ENCODE assay signal across 19 cellular contexts in genomic region chr4:40865696-40866095, GRCh38.
DNase-seq lines count a peak whose midpoint lies in the region; ATAC-seq and TF ChIP-seq lines count a peak whose summit lies in the region.
"Had no signal": no experiment of that assay in that cellular context is flagged by ENCODE, and none has a peak within 500 bp of the region (broad histone marks: within the 10 kb centered on the region; RNA-seq: fewer than 3 reads in every experiment).

No MANE protein-coding gene starts in this region.

- CTCF ChIA-PET in PC-3 (lab: Charles Lee), result no interaction called here

- H3K4me2 ChIP-seq in PC-3 (ENCODE audit: low read length), result no peak overlapping the region
- no peak overlapping the region for H3K4me2 ChIP-seq in osteoblast (ENCODE audit: insufficient read depth, low read length)
- H3K4me2 ChIP-seq: GM23338 had no signal

- H3K27ac ChIP-seq in PC-3 (ENCODE audit: low read length) (no peak overlapping the region), osteoblast (ENCODE audit: low read depth, low read length) (no peak overlapping the region)
- H3K27ac ChIP-seq: SJCRH30 had no signal

- H3K9me3 ChIP-seq in PC-3 (ENCODE audit: low read length) (no peaks in the 10 kb centered on the region), osteoblast (ENCODE audit: low read depth, low read length) (no peaks in the 10 kb centered on the region)
- H3K9me3 ChIP-seq: BE2C, SJCRH30 had no signal

- no peak overlapping the region for H3K9ac ChIP-seq in PC-3 (ENCODE audit: low read length)

- DNase-seq in EH (ENCODE audit: low read depth) (peak; percentile 30), PC-3 (peak; percentile 4), choroid plexus epithelial cell (ENCODE audit: low read depth) (peak; percentile 12), myocyte (ENCODE audit: low read depth) (peak; percentile 73), osteoblast (ENCODE audit: insufficient read length, low spot score, missing footprints) (no peak), mesenteric fat pad (ENCODE audit: low spot score) (no peak), NCI-H774 (lab: John Stamatoyannopoulos, UW) (no peak)
- DNase-seq: BE2C; CD4-positive, CD25-positive, alpha-beta regulatory T cell; COR-L47; HCEC 1CT; NCI-H1694 treated with DMSO at 0.1 percent for 48 hours; NCI-H2107; NCI-H524; SJCRH30 had no signal

- BruUV-seq in PC-3 (replicated peaks; lab: Mats Ljungman, UMichigan), result no TSS peak

- H3K27me3 ChIP-seq in PC-3 (ENCODE audit: low read length), result no peaks in the 10 kb centered on the region
- H3K27me3 ChIP-seq in osteoblast (ENCODE audit: insufficient read depth, low read length), result no peaks in the 10 kb centered on the region
- H3K27me3 ChIP-seq: BE2C, SJCRH30 had no signal

- H3K4me1 ChIP-seq in PC-3 (ENCODE audit: insufficient read depth, low read length) (no peaks in the 10 kb centered on the region), osteoblast (ENCODE audit: insufficient read depth, low read length) (no peaks in the 10 kb centered on the region)
- H3K4me1 ChIP-seq: BE2C, SJCRH30 had no signal

- POLR2A ChIA-PET in PC-3 (lab: Charles Lee; ENCODE audit: unreplicated experiment), result no interaction called here

- ATAC-seq in PC-3 (no peak), HG03457 (IDR thresholded peaks at IDR 0.05; ENCODE audit: unreplicated experiment) (no peak)
- ATAC-seq: GM12878, GM23338, Panc1 had no signal

- no peak overlapping the region for H3K4me3 ChIP-seq in PC-3 (ENCODE audit: low read length)
- no peak overlapping the region for H3K4me3 ChIP-seq in choroid plexus epithelial cell (ENCODE audit: low read depth, low read length)
- H3K4me3 ChIP-seq in osteoblast (ENCODE audit: insufficient read depth, low read length), result no peak overlapping the region
- H3K4me3 ChIP-seq: GM12878, GM23338, SJCRH30 had no signal

- H4K20me1 ChIP-seq in PC-3 (ENCODE audit: low read length), result no peaks in the 10 kb centered on the region
- H4K20me1 ChIP-seq in osteoblast (ENCODE audit: insufficient read depth, low read length), result peaks cover 3% of the 10 kb centered on the region

- H3K9me2 ChIP-seq in PC-3 (replicated peaks; ENCODE audit: low read length), result no peaks in the 10 kb centered on the region

- H3K36me3 ChIP-seq in PC-3 (ENCODE audit: low read depth, low read length), result no peaks in the 10 kb centered on the region
- H3K36me3 ChIP-seq in osteoblast (ENCODE audit: insufficient read depth, low read length), result peaks cover 4% of the 10 kb centered on the region
- H3K36me3 ChIP-seq: BE2C had no signal

- H2AFZ ChIP-seq in PC-3 (ENCODE audit: low read length), result no peak overlapping the region
- H2AFZ ChIP-seq in osteoblast (ENCODE audit: low read length), result no peak overlapping the region
- H2AFZ ChIP-seq: GM23338 had no signal

- no peaks in the 10 kb centered on the region for H3K79me2 ChIP-seq in PC-3 (ENCODE audit: low read length)
- no peaks in the 10 kb centered on the region for H3K79me2 ChIP-seq in osteoblast (ENCODE audit: insufficient read depth, low read length)

- intact Hi-C loops in PC-3 (cut with micrococcal nuclease), result no loop called here

- TF ChIP-seq CTCF in PC-3 (conservative IDR thresholded peaks at IDR 0.05; ENCODE audit: low read depth, low read length) (no peak), choroid plexus epithelial cell (conservative IDR thresholded peaks at IDR 0.05; ENCODE audit: low read depth, low read length) (no peak), osteoblast (IDR thresholded peaks at IDR 0.05; ENCODE audit: extremely low read depth, low read depth, low read length) (no peak)

- no peaks in the 10 kb centered on the region for H3F3A ChIP-seq in PC-3 (ENCODE audit: low read length, unreplicated experiment)

Comparison
In these comparisons a context has a peak if more than half of its experiments do, and no peak if none do; other contexts are left out.
1. DNase-seq: peak in EH (single experiment), PC-3 (single experiment), choroid plexus epithelial cell (single experiment) and myocyte (single experiment); none in osteoblast (single experiment), mesenteric fat pad (single experiment) and NCI-H774 (single experiment).